1 cellular context compared by ENCODE assay signal in the genomic region with DNA sequence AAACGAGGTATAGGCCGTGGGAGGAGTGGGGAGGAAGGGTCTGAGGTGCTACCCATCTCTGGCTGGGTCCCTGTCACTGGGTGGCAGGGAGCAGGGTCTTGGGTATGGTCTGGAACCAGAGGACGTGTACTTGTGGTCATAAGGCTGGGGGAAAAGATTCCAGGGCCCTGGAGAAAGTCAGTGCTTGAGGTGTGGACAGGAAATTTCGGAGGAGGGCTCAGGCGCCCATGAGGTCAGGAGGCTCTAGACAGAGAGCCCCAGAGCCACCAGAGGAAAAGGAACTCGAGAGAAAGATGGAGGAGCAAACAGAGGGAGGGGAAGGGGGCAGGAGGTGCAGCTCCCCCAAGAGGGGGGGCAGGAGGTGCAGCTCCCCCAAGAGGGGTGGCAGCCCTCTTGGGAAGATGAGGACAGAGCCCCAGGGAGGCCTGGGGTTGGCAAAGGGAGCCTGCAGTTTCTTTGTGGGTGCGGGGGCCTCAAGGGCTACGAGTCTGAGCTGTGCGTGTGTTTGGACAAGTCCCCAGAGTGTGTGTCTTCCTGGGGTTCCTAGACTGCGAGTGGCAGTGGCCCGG.
TF ChIP-seq lines count a peak whose summit lies in the region.

No MANE protein-coding gene starts in this region.

TF ChIP-seq in HEK293, 187 proteins besides CTCF, POLR2A, EP300 and RAD21 (continued from another document):
- TF ChIP-seq SP7 (tag by site-specific recombination; IDR thresholded peaks at IDR 0.05), result peak; percentile 52; the same call in 1 of the 2 replicates
- TF ChIP-seq, protein P1, sequence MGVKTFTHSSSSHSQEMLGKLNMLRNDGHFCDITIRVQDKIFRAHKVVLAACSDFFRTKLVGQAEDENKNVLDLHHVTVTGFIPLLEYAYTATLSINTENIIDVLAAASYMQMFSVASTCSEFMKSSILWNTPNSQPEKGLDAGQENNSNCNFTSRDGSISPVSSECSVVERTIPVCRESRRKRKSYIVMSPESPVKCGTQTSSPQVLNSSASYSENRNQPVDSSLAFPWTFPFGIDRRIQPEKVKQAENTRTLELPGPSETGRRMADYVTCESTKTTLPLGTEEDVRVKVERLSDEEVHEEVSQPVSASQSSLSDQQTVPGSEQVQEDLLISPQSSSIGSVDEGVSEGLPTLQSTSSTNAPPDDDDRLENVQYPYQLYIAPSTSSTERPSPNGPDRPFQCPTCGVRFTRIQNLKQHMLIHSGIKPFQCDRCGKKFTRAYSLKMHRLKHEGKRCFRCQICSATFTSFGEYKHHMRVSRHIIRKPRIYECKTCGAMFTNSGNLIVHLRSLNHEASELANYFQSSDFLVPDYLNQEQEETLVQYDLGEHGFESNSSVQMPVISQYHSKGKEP (tag by site-specific recombination; IDR thresholded peaks at IDR 0.05), result no peak
- TF ChIP-seq, protein P2, sequence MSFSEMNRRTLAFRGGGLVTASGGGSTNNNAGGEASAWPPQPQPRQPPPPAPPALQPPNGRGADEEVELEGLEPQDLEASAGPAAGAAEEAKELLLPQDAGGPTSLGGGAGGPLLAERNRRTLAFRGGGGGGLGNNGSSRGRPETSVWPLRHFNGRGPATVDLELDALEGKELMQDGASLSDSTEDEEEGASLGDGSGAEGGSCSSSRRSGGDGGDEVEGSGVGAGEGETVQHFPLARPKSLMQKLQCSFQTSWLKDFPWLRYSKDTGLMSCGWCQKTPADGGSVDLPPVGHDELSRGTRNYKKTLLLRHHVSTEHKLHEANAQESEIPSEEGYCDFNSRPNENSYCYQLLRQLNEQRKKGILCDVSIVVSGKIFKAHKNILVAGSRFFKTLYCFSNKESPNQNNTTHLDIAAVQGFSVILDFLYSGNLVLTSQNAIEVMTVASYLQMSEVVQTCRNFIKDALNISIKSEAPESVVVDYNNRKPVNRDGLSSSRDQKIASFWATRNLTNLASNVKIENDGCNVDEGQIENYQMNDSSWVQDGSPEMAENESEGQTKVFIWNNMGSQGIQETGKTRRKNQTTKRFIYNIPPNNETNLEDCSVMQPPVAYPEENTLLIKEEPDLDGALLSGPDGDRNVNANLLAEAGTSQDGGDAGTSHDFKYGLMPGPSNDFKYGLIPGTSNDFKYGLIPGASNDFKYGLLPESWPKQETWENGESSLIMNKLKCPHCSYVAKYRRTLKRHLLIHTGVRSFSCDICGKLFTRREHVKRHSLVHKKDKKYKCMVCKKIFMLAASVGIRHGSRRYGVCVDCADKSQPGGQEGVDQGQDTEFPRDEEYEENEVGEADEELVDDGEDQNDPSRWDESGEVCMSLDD (tag by site-specific recombination; IDR thresholded peaks at IDR 0.05), result peak; percentile 84
- no peak for TF ChIP-seq HOXA7 (CRISPR knock-in tag; IDR thresholded peaks at IDR 0.05; ENCODE audit: borderline replicate concordance)
- peak; percentile 67 for TF ChIP-seq GLIS1 (tag by site-specific recombination; IDR thresholded peaks at IDR 0.05)
- no peak for TF ChIP-seq ZNF843 (tag by site-specific recombination; IDR thresholded peaks at IDR 0.05)
- TF ChIP-seq ZNF292 (tag by site-specific recombination; IDR thresholded peaks at IDR 0.05; ENCODE audit: borderline replicate concordance, low read depth), result no peak
- no peak for TF ChIP-seq ZNF677 (tag by site-specific recombination; IDR thresholded peaks at IDR 0.05)
- TF ChIP-seq YY2 (tag by site-specific recombination; IDR thresholded peaks at IDR 0.05), result no peak
- no peak for TF ChIP-seq SP3 (tag by site-specific recombination; IDR thresholded peaks at IDR 0.05)
- TF ChIP-seq FEZF1 (tag by site-specific recombination; IDR thresholded peaks at IDR 0.05), result peak; percentile 50
- TF ChIP-seq GLIS2 (tag by site-specific recombination; IDR thresholded peaks at IDR 0.05), result peak; percentile 77
- no peak for TF ChIP-seq ZNF112 (tag by site-specific recombination; IDR thresholded peaks at IDR 0.05)
- TF ChIP-seq, protein P3, sequence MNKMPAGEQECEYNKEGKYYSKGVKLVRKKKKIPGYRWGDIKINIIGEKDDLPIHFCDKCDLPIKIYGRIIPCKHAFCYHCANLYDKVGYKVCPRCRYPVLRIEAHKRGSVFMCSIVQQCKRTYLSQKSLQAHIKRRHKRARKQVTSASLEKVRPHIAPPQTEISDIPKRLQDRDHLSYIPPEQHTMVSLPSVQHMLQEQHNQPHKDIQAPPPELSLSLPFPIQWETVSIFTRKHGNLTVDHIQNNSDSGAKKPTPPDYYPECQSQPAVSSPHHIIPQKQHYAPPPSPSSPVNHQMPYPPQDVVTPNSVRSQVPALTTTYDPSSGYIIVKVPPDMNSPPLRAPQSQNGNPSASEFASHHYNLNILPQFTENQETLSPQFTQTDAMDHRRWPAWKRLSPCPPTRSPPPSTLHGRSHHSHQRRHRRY (tag by site-specific recombination; IDR thresholded peaks at IDR 0.05), result no peak
- TF ChIP-seq, protein P4, sequence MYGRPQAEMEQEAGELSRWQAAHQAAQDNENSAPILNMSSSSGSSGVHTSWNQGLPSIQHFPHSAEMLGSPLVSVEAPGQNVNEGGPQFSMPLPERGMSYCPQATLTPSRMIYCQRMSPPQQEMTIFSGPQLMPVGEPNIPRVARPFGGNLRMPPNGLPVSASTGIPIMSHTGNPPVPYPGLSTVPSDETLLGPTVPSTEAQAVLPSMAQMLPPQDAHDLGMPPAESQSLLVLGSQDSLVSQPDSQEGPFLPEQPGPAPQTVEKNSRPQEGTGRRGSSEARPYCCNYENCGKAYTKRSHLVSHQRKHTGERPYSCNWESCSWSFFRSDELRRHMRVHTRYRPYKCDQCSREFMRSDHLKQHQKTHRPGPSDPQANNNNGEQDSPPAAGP (tag by site-specific recombination; IDR thresholded peaks at IDR 0.05), result 0 out of 2 replicates have a peak, but pooled peaks have one; percentile 36
- TF ChIP-seq ZNF785 (tag by site-specific recombination; IDR thresholded peaks at IDR 0.05), result no peak
- TF ChIP-seq ZNF394 (tag by site-specific recombination; IDR thresholded peaks at IDR 0.05; ENCODE audit: borderline replicate concordance), result no peak
- TF ChIP-seq, protein P5, sequence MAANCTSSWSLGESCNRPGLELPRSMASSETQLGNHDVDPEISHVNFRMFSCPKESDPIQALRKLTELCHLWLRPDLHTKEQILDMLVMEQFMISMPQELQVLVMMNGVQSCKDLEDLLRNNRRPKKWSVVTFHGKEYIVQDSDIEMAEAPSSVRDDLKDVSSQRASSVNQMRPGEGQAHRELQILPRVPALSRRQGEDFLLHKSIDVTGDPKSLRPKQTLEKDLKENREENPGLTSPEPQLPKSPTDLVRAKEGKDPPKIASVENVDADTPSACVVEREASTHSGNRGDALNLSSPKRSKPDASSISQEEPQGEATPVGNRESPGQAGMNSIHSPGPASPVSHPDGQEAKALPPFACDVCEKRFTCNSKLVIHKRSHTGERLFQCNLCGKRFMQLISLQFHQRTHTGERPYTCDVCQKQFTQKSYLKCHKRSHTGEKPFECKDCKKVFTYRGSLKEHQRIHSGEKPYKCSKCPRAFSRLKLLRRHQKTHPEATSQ (tag by site-specific recombination; IDR thresholded peaks at IDR 0.05), result no peak
- TF ChIP-seq ZFP37 (tag by site-specific recombination; IDR thresholded peaks at IDR 0.05), result no peak
- no peak for TF ChIP-seq ZSCAN30 (tag by site-specific recombination; IDR thresholded peaks at IDR 0.05)
- TF ChIP-seq ZNF184 (tag by site-specific recombination; IDR thresholded peaks at IDR 0.05), result no peak
- TF ChIP-seq ZNF416 (tag by site-specific recombination; IDR thresholded peaks at IDR 0.05), result no peak
- no peak for TF ChIP-seq OVOL3 (tag by site-specific recombination; IDR thresholded peaks at IDR 0.05)
